In genomic region chr6:14066782-14067406, GRCh38 we compare ENCODE assay signal across 8 cellular contexts. TPM values are rescaled to one million over a fixed set of nuclear protein-coding genes. Genes with fewer than 3 reads are reported as not detected.
DNase-seq lines count a peak whose midpoint lies in the region; FAIRE-seq and TF ChIP-seq lines count a peak whose summit lies in the region.

No MANE protein-coding gene starts in this region.

- H3K4me3 ChIP-seq in breast epithelium = no peak overlapping the region
- H3K4me3 ChIP-seq in stomach = no peak overlapping the region

- H3K4me1 ChIP-seq in breast epithelium (no peaks in the 10 kb centered on the region), stomach (no peaks in the 10 kb centered on the region)

- 6 to 8% (median 7%) methylated on average over 5 of the region's 5 CpGs for WGBS in stomach, 5 donors

- no peak overlapping the region for H3K27ac ChIP-seq in breast epithelium
- no peak overlapping the region for H3K27ac ChIP-seq in stomach

- no peaks in the 10 kb centered on the region for H3K36me3 ChIP-seq in breast epithelium
- no peaks in the 10 kb centered on the region for H3K36me3 ChIP-seq in stomach

- H3K9me3 ChIP-seq in breast epithelium (no peaks in the 10 kb centered on the region), stomach (peaks cover 0 to 7% (median 3%) of the 10 kb centered on the region in 4 donors)

- TF ChIP-seq EP300 in stomach (IDR thresholded peaks at IDR 0.05) = no peak

- FAIRE-seq in HTR-8/SVneo (lab: Jason Lieb, UNC) (peak; percentile 63), islet of Langerhans (lab: Jason Lieb, UNC) (peak; percentile 98)

- H3K27me3 ChIP-seq in breast epithelium (no peaks in the 10 kb centered on the region), stomach (peaks cover 0 to 27% (median 0%) of the 10 kb centered on the region in 3 donors)

- no peak for TF ChIP-seq POLR2A in breast epithelium (IDR thresholded peaks at IDR 0.05)
- TF ChIP-seq POLR2A in stomach (IDR thresholded peaks at IDR 0.05) = no peak

- DNase-seq in AG08395 (ENCODE audit: low spot score) (peak; percentile 72), HTR-8/SVneo (ENCODE audit: insufficient read length, low spot score) (peak; percentile 72), NOMO-1 treated with dmso at 0.1 percent for 144 hours (lab: John Stamatoyannopoulos, UW; ENCODE audit: unreplicated experiment) (peak; percentile 25), breast epithelium (ENCODE audit: low spot score in 2 of 2) (peak in 1 of 2 donors; percentile 23), stomach (no peak), T-helper 9 cell (no peak)

- intact Hi-C loops in breast epithelium (cut with DNase I; ENCODE audit: low total_unique reads) (no loop called here), stomach (cut with DNase I; ENCODE audit: low total_unique reads) (no loop called here)

- TF ChIP-seq CTCF in GM12872 (IDR thresholded peaks at IDR 0.05; ENCODE audit: insufficient read depth, low read depth, low read length) (peak; percentile 51; the same call in 2 of the 3 replicates), breast epithelium (IDR thresholded peaks at IDR 0.05) (peak in 2 of 3 donors; percentile 73 to 78), stomach (IDR thresholded peaks at IDR 0.05) (peak in 5 of 7 experiments; percentile 21 to 66 (median 53))

RNA-seq across cellular contexts. Expression of gene CD83, which starts 50.7 kb away (rescaled TPM):
- total RNA-seq in breast epithelium (10 to 100 TPM in 1 of 3 donors, 1 to 10 TPM in 2; 2.9 to 18.4 (median 4.0) TPM), stomach (1 to 10 TPM in 2 of 5 donors, under 1 TPM in 1, not detected in 2; 0.29 to 9.3 (median 7.5) TPM)
- polyA plus RNA-seq in stomach = 1 to 10 TPM; 1.5 to 3.1 (median 3.0) TPM

Comparison
In these comparisons a context has a peak if more than half of its experiments do, and no peak if none do; other contexts are left out.
1. DNase-seq: peak in AG08395 (single experiment), HTR-8/SVneo (single experiment) and NOMO-1 treated with dmso at 0.1 percent for 144 hours (single experiment); none in stomach (single experiment) and T-helper 9 cell (single experiment).
2. Peak in every context shown above with its lines, with median percentiles within 50 percentile points of each other: CTCF ChIP-seq.